Comparison of ENCODE assay signal across 1 cellular context in the genomic region with DNA sequence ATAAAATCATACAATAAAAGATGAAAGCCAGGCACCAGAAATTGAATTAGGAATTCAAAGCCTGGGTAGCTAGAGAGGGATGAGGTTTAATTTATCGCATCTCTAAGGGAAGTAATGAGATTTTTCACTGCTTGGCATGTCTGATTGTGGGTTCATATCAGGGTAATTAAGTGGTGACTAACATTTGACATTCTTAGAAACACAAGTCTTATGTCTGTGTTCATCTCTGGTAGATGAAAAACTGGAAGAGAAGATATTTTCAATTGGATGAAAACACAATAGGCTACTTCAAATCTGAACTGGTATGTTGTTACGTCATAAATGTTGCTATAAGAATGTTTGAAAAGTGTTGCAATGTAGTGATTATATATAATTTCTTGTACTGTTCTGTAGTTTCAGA.
TF ChIP-seq lines count a peak whose summit lies in the region.

No MANE protein-coding gene starts in this region.

TF ChIP-seq in SK-N-SH, 30 proteins besides CTCF, POLR2A, EP300 and RAD21:
- TF ChIP-seq, protein P1, sequence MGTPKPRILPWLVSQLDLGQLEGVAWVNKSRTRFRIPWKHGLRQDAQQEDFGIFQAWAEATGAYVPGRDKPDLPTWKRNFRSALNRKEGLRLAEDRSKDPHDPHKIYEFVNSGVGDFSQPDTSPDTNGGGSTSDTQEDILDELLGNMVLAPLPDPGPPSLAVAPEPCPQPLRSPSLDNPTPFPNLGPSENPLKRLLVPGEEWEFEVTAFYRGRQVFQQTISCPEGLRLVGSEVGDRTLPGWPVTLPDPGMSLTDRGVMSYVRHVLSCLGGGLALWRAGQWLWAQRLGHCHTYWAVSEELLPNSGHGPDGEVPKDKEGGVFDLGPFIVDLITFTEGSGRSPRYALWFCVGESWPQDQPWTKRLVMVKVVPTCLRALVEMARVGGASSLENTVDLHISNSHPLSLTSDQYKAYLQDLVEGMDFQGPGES (IDR thresholded peaks at IDR 0.05; ENCODE audit: low read depth, low read length): no peak
- no peak for TF ChIP-seq USF1 (IDR thresholded peaks at IDR 0.05; ENCODE audit: borderline replicate concordance, low read depth)
- TF ChIP-seq RCOR1 (IDR thresholded peaks at IDR 0.05; ENCODE audit: low read length): peak; percentile 84
- no peak for TF ChIP-seq EZH2phosphoT487 (IDR thresholded peaks at IDR 0.05; ENCODE audit: borderline replicate concordance, low read depth)
- 0 out of 2 replicates have a peak, but pooled peaks have one; percentile 2 for TF ChIP-seq PBX3 (IDR thresholded peaks at IDR 0.05)
- peak; percentile 87 for TF ChIP-seq GATA2 (CRISPR knock-in tag; IDR thresholded peaks at IDR 0.05)
- peak; percentile 73 for TF ChIP-seq FOXJ3 (CRISPR knock-in tag; IDR thresholded peaks at IDR 0.05)
- TF ChIP-seq CHD2 (IDR thresholded peaks at IDR 0.05; ENCODE audit: low read length, partially characterized antibody): peak; percentile 31
- TF ChIP-seq SIN3A (IDR thresholded peaks at IDR 0.05; ENCODE audit: borderline replicate concordance, low read depth, low read length): no peak
